ENCODE assay signal across 1 cellular context in the genomic region with DNA sequence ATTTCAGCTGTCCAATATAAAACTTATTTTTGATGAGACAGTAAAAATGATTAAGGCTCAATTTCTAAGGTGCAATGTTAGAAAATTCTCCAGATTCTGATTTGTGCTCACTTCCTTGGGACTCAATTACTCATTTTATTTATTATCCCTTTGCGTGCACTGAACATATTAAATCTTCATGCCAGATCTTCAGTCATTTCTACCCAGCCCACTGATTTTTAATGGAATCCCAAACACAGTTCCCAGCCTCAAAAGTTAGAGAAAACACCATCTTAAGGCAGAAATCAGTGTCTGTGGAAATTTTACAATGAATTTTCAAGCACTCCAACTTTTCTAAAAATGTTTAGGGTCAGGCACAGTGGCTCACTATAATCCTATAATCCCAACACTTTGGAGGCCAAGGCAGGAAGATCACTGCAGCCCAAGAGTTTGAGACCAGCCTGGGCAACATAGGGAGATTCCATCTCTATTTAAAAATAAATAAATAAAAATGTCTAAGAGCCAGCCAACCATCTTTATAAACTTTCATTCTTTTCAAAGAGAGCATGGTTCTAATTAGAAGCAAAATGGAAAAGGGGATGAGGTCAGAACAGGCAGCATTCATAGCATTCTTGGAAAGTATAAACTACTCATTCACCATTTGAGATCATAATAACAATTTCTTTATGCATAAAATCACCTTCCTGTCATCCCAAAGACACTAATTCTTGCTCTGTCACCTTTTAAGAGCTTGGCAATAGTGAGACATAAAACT.
TF ChIP-seq lines count a peak whose summit lies in the region.

No MANE protein-coding gene starts in this region.

TF ChIP-seq in IMR-90, 13 proteins besides CTCF, POLR2A, EP300 and RAD21:
- TF ChIP-seq CHD1 (IDR thresholded peaks at IDR 0.05; ENCODE audit: low read depth, low read length), result no peak
- TF ChIP-seq RFX5 (IDR thresholded peaks at IDR 0.05; ENCODE audit: low read depth, low read length), result no peak
- TF ChIP-seq RCOR1 (IDR thresholded peaks at IDR 0.05; ENCODE audit: insufficient replicate concordance, low read length), result no peak
- TF ChIP-seq, protein P1, sequence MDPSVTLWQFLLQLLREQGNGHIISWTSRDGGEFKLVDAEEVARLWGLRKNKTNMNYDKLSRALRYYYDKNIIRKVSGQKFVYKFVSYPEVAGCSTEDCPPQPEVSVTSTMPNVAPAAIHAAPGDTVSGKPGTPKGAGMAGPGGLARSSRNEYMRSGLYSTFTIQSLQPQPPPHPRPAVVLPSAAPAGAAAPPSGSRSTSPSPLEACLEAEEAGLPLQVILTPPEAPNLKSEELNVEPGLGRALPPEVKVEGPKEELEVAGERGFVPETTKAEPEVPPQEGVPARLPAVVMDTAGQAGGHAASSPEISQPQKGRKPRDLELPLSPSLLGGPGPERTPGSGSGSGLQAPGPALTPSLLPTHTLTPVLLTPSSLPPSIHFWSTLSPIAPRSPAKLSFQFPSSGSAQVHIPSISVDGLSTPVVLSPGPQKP (IDR thresholded peaks at IDR 0.05; ENCODE audit: borderline replicate concordance, low read depth, low read length), result no peak
- TF ChIP-seq FOS (IDR thresholded peaks at IDR 0.05; ENCODE audit: low read depth, low read length), result no peak
- TF ChIP-seq CEBPB (IDR thresholded peaks at IDR 0.05; ENCODE audit: low read depth, low read length), result no peak
- TF ChIP-seq SMC3 (IDR thresholded peaks at IDR 0.05; ENCODE audit: low read depth, low read length), result no peak
- TF ChIP-seq, protein P2, sequence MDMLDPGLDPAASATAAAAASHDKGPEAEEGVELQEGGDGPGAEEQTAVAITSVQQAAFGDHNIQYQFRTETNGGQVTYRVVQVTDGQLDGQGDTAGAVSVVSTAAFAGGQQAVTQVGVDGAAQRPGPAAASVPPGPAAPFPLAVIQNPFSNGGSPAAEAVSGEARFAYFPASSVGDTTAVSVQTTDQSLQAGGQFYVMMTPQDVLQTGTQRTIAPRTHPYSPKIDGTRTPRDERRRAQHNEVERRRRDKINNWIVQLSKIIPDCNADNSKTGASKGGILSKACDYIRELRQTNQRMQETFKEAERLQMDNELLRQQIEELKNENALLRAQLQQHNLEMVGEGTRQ (IDR thresholded peaks at IDR 0.05; ENCODE audit: low read depth, low read length), result no peak
- TF ChIP-seq MXI1 (IDR thresholded peaks at IDR 0.05; ENCODE audit: borderline replicate concordance, low read depth, low read length), result no peak
- TF ChIP-seq BHLHE40 (IDR thresholded peaks at IDR 0.05; ENCODE audit: low read depth, low read length), result no peak
